Comparison of ENCODE assay signal across 1 cellular context in genomic region chr1:38891753-38892152, GRCh38.
TF ChIP-seq lines count a peak whose summit lies in the region.

No MANE protein-coding gene starts in this region.

TF ChIP-seq in H1, 55 proteins besides CTCF, POLR2A, EP300 and RAD21:
- TF ChIP-seq SIRT6 (IDR thresholded peaks at IDR 0.05; ENCODE audit: low read length) (no peak), SIN3A (conservative IDR thresholded peaks at IDR 0.05 in 1 of 2, IDR thresholded peaks at IDR 0.05 in 1 of 2; ENCODE audit: low read depth in 1 of 2, low read length in 2 of 2) (peak in 1 of 2 experiments; percentile 89; a peak in 2 of 4 replicates), JUND (IDR thresholded peaks at IDR 0.05; ENCODE audit: low read length) (no peak), BRCA1 (IDR thresholded peaks at IDR 0.05; ENCODE audit: low read depth, low read length) (no peak), POU5F1 (IDR thresholded peaks at IDR 0.05; ENCODE audit: low read depth, low read length) (no peak), JUN (IDR thresholded peaks at IDR 0.05; ENCODE audit: low read depth, low read length) (no peak), RFX5 (IDR thresholded peaks at IDR 0.05; ENCODE audit: borderline replicate concordance, low read depth, low read length) (no peak), CEBPB (IDR thresholded peaks at IDR 0.05; ENCODE audit: low read depth, low read length) (no peak)
